Comparison of ENCODE assay signal across 8 cellular contexts in genomic region chr22:35649026-35649553, GRCh38. TPM values are rescaled to one million over a fixed set of nuclear protein-coding genes. Genes with fewer than 3 reads are reported as not detected.
A peak's percentile ranks its signal among the peaks of the same experiment; 100 is the strongest.
DNase-seq lines count a peak whose midpoint lies in the region; ATAC-seq and TF ChIP-seq lines count a peak whose summit lies in the region.

No MANE protein-coding gene starts in this region.

- H3K27ac Mint-ChIP-seq in activated CD4-positive, alpha-beta memory T cell treated with anti-CD3 and anti-CD28 coated beads, Interleukin-2, amount 10 ng/mL, durations not matched to agents 7 days and 5 days, result peak overlapping the region; percentile 100

- H3K36me3 Mint-ChIP-seq in activated CD4-positive, alpha-beta memory T cell treated with anti-CD3 and anti-CD28 coated beads, Interleukin-2, amount 10 ng/mL, durations not matched to agents 7 days and 5 days (ENCODE audit: low read depth), result peaks cover 52% of the 10 kb centered on the region

- in situ Hi-C loops in GM23248 (cut with MboI), result no loop called here

- 4 to 6% methylated on average over 7 of the region's 7 CpGs for WGBS in GM23248 (ENCODE audit: low coverage in 1 of 2, low lambda C conversion rate in 2 of 2, missing lambda C conversion rate in 2 of 2), 2 experiments
- 22 to 37% (median 29%) methylated on average over 7 of the region's 7 CpGs for WGBS in spleen, 5 donors

- no peak for TF ChIP-seq CTCF in spleen (IDR thresholded peaks at IDR 0.05 in 8 of 11, conservative IDR thresholded peaks at IDR 0.05 in 3 of 11)

- no peaks in the 10 kb centered on the region for H3K36me3 ChIP-seq in GM23248 (ENCODE audit: low read depth)
- H3K36me3 ChIP-seq in spleen, result peaks cover 0 to 13% (median 0%) of the 10 kb centered on the region in 6 donors

- H3K9ac ChIP-seq in GM23248, result peak overlapping the region; percentile 96

- peaks cover 5% of the 10 kb centered on the region for H3K9me3 Mint-ChIP-seq in activated CD4-positive, alpha-beta memory T cell treated with anti-CD3 and anti-CD28 coated beads, Interleukin-2, amount 10 ng/mL, durations not matched to agents 7 days and 5 days

- H3K9me2 ChIP-seq in GM23248 (ENCODE audit: insufficient read depth), result no peaks in the 10 kb centered on the region

- no peak for TF ChIP-seq POLR2A in spleen (IDR thresholded peaks at IDR 0.05)

- H3K79me2 ChIP-seq in GM23248 (ENCODE audit: insufficient read depth), result peaks cover 41% of the 10 kb centered on the region

- no peaks in the 10 kb centered on the region for H4K20me1 ChIP-seq in GM23248 (ENCODE audit: insufficient read depth)

- H3K27me3 ChIP-seq in GM23248 (replicated peaks; ENCODE audit: insufficient read depth) (no peaks in the 10 kb centered on the region), spleen (replicated peaks in 1 of 7) (no peaks in the 10 kb centered on the region)

- H3K27me3 Mint-ChIP-seq in activated CD4-positive, alpha-beta memory T cell treated with anti-CD3 and anti-CD28 coated beads, Interleukin-2, amount 10 ng/mL, durations not matched to agents 7 days and 5 days, result no peaks in the 10 kb centered on the region

- intact Hi-C loops in left ventricle myocardium superior (cut with micrococcal nuclease), result no loop called here
- intact Hi-C loops in spleen (cut with DNase I; ENCODE audit: low total_unique reads), result no loop called here

- CTCF ChIA-PET in activated CD4-positive, alpha-beta memory T cell treated with anti-CD3 and anti-CD28 coated beads, Interleukin-2, amount 10 ng/mL, durations not matched to agents 7 days and 5 days (lab: Charles Lee), result interaction anchor here (1.3 to 2.3 kb wide), 2 partner anchors 12 to 14 kb away, joined by 5 to 6 read pairs; no protein-coding TSS in a partner anchor

- peak overlapping the region; percentile 94 for H3K27ac ChIP-seq in GM23248
- peak overlapping the region; percentile 76 to 97 (median 94) for H3K27ac ChIP-seq in spleen

- H3K4me1 Mint-ChIP-seq in activated CD4-positive, alpha-beta memory T cell treated with anti-CD3 and anti-CD28 coated beads, Interleukin-2, amount 10 ng/mL, durations not matched to agents 7 days and 5 days, result peaks cover 48% of the 10 kb centered on the region

- H3K4me2 ChIP-seq in GM23248 (ENCODE audit: unreplicated experiment), result peak overlapping the region; percentile 96

- peak overlapping the region; percentile 96 for H3K4me3 ChIP-seq in GM23248
- peak overlapping the region; percentile 51 to 80 (median 60) for H3K4me3 ChIP-seq in spleen

- H3K4me1 ChIP-seq in GM23248 (ENCODE audit: insufficient read depth) (peaks cover 14% of the 10 kb centered on the region), spleen (peaks cover 28 to 56% (median 51%) of the 10 kb centered on the region in 6 donors)

- peak; percentile 9 for ATAC-seq in left ventricle myocardium superior

- H3K9me3 ChIP-seq in GM23248 (ENCODE audit: low read depth) (no peaks in the 10 kb centered on the region), spleen (peaks cover 0 to 9% (median 1%) of the 10 kb centered on the region in 8 donors)

- H3F3A ChIP-seq in GM23248 (ENCODE audit: insufficient read depth), result peaks cover 7% of the 10 kb centered on the region

- H3K4me3 Mint-ChIP-seq in activated CD4-positive, alpha-beta memory T cell treated with anti-CD3 and anti-CD28 coated beads, Interleukin-2, amount 10 ng/mL, durations not matched to agents 7 days and 5 days, result peak overlapping the region; percentile 100

- POLR2A ChIA-PET in activated CD4-positive, alpha-beta memory T cell treated with anti-CD3 and anti-CD28 coated beads, Interleukin-2, amount 10 ng/mL, durations not matched to agents 7 days and 5 days (lab: Charles Lee), result interaction anchor here (0.8 to 4.2 kb wide), 18 partner anchors 8 to 731 kb away, joined by 3 to 92 read pairs (median 6); partner anchors contain the start of genes APOL2, APOL3, HMGXB4 and TOM1

- H2AFZ ChIP-seq in GM23248, result peak overlapping the region; percentile 83

- no peak for DNase-seq in GM23248
- DNase-seq in activated CD4-positive, alpha-beta memory T cell treated with anti-CD3 and anti-CD28 coated beads, Interleukin-2, amount 10 ng/mL, durations not matched to agents 7 days and 5 days, result no peak
- DNase-seq in left ventricle myocardium superior, result no peak
- no peak for DNase-seq in spleen
- no peak for DNase-seq in stimulated activated CD4-positive, alpha-beta T cell treated with anti-CD3 and anti-CD28 coated beads, Interleukin-12 subunit alpha, Interleukin-12 subunit beta, amount 100 ng/mL, for 4 hours
- DNase-seq in OCI-M1 (lab: John Stamatoyannopoulos, UW), result no peak
- DNase-seq in HuH-7.5 (ENCODE audit: low spot score), result no peak
- DNase-seq in NCI-H2171 treated with DMSO at 0.1 percent for 48 hours (lab: John Stamatoyannopoulos, UW), result no peak

RNA-seq across cellular contexts. Expression of gene APOL6, which starts 0.8 kb away (rescaled TPM):
- 20.4 and 20.8 TPM in 2 replicates for total RNA-seq in GM23248 (2014; rRNA removed; shearing (Covaris generic))
- polyA plus RNA-seq in GM23248 (2016; fragmentation: Nextera tagmentation; extraction: Ambion mirVana), result 7.1 and 8.0 TPM in 2 replicates
- total RNA-seq in activated CD4-positive, alpha-beta memory T cell treated with anti-CD3 and anti-CD28 coated beads, Interleukin-2, amount 10 ng/mL, durations not matched to agents 7 days and 5 days, result 10 to 100 TPM; 72.4 to 75.6 TPM
- total RNA-seq in left ventricle myocardium superior, result 5.2 TPM
- 10 to 100 TPM; 33.5 to 48.1 (median 39.9) TPM for total RNA-seq in spleen
- polyA plus RNA-seq in spleen, result 1 to 10 TPM; 4.4 to 7.3 (median 4.4) TPM

RNA-seq across cellular contexts. Expression of gene MB, which starts 32.0 kb away (rescaled TPM):
- not detected in 2 replicates for total RNA-seq in GM23248 (2014; rRNA removed; shearing (Covaris generic))
- polyA plus RNA-seq in GM23248 (2016; fragmentation: Nextera tagmentation; extraction: Ambion mirVana), result 0.47 TPM in 1 of 2 replicates, not detected in the other
- total RNA-seq in activated CD4-positive, alpha-beta memory T cell treated with anti-CD3 and anti-CD28 coated beads, Interleukin-2, amount 10 ng/mL, durations not matched to agents 7 days and 5 days, result not detected
- 17,299 TPM for total RNA-seq in left ventricle myocardium superior
- total RNA-seq in spleen, result under 1 TPM in 1 of 7 donors, not detected in 6; 0.64 TPM
- 1 to 10 TPM in 2 of 3 donors, under 1 TPM in 1; 0.93 to 5.0 (median 1.2) TPM for polyA plus RNA-seq in spleen

Comparison
In these comparisons a context has a peak if more than half of its experiments do, and no peak if none do; other contexts are left out.
1. RNA of gene MB, which starts 32.0 kb away (total RNA-seq): 17,299 TPM in left ventricle myocardium superior (single experiment); not detected in activated CD4-positive, alpha-beta memory T cell treated with anti-CD3 and anti-CD28 coated beads, Interleukin-2, amount 10 ng/mL, durations not matched to agents 7 days and 5 days, not detected in GM23248 and 0.64 TPM in spleen; every median in the first group is over 1,000 times any median in the second.